8 cellular contexts compared by ENCODE assay signal in genomic region chr6:68343901-68344300, GRCh38.
DNase-seq lines count a peak whose midpoint lies in the region; ATAC-seq, FAIRE-seq and TF ChIP-seq lines count a peak whose summit lies in the region.

No MANE protein-coding gene starts in this region.

- no peaks in the 10 kb centered on the region for H3K27me3 Mint-ChIP-seq in astrocyte (ENCODE audit: low read depth, unreplicated experiment)

- no peak overlapping the region for H4K8ac ChIP-seq in mesenchymal stem cell (ENCODE audit: low read length)

- no peaks in the 10 kb centered on the region for H3K36me3 Mint-ChIP-seq in astrocyte (ENCODE audit: low read depth, unreplicated experiment)

- DNase-seq in AML-193 (lab: John Stamatoyannopoulos, UW) (peak; percentile 44 to 48), NCI-H2171 treated with DMSO at 0.1 percent for 48 hours (lab: John Stamatoyannopoulos, UW) (peak; percentile 69), astrocyte (ENCODE audit: low read depth) (peak; percentile 16), mesenchymal stem cell (peak; percentile 45), left ventricle myocardium superior (no peak)
- no peak for DNase-seq in activated effector memory CD4-positive, alpha-beta T cell treated with anti-CD3 and anti-CD28 coated beads, Interleukin-2, amount 50 U/mL, for 16 hours

- H4K20me1 ChIP-seq in astrocyte (ENCODE audit: insufficient read depth, low read length) = no peaks in the 10 kb centered on the region

- no peak overlapping the region for H3K14ac ChIP-seq in mesenchymal stem cell (ENCODE audit: low read length in 2 of 2)

- no peak overlapping the region for H3K18ac ChIP-seq in mesenchymal stem cell (ENCODE audit: low read depth in 1 of 2, low read length in 2 of 2)

- no peak overlapping the region for H3K27ac Mint-ChIP-seq in astrocyte (ENCODE audit: unreplicated experiment)

- TF ChIP-seq CTCF in astrocyte (IDR thresholded peaks at IDR 0.05; ENCODE audit: insufficient read depth, low read depth, low read length) = peak; percentile 66

- H3K4ac ChIP-seq in mesenchymal stem cell (ENCODE audit: low read depth in 1 of 2, low read length in 2 of 2) = no peak overlapping the region

- H3K23ac ChIP-seq in mesenchymal stem cell (ENCODE audit: low read length in 2 of 2) = no peak overlapping the region

- no peaks in the 10 kb centered on the region for H3K9me3 Mint-ChIP-seq in astrocyte (ENCODE audit: unreplicated experiment)

- H2AFZ ChIP-seq in astrocyte (ENCODE audit: low read depth, low read length) = no peak overlapping the region
- H2AFZ ChIP-seq in mesenchymal stem cell (ENCODE audit: low read depth, low read length) = no peak overlapping the region

- H3K36me3 ChIP-seq in astrocyte (ENCODE audit: insufficient read depth, low read length) (no peaks in the 10 kb centered on the region), mesenchymal stem cell (ENCODE audit: control insufficient read depth in 1 of 2, insufficient read depth in 2 of 2, low read depth in 1 of 2, low read length in 2 of 2) (no peaks in the 10 kb centered on the region)

- no peak for FAIRE-seq in astrocyte (lab: Jason Lieb, UNC)

- no peak overlapping the region for H2BK5ac ChIP-seq in mesenchymal stem cell (ENCODE audit: low read depth, low read length, poor library complexity, severe bottlenecking)

- no peak overlapping the region for H4K91ac ChIP-seq in mesenchymal stem cell (ENCODE audit: low read length)

- H2BK15ac ChIP-seq in mesenchymal stem cell (ENCODE audit: low read depth, poor library complexity, severe bottlenecking) = no peak overlapping the region

- no peaks in the 10 kb centered on the region for H3K79me2 ChIP-seq in astrocyte (ENCODE audit: insufficient read depth, low read length)

- ATAC-seq in GM18868 (IDR thresholded peaks at IDR 0.05; ENCODE audit: unreplicated experiment) (peak; percentile 98), HG03442 (IDR thresholded peaks at IDR 0.05; ENCODE audit: unreplicated experiment) (peak; percentile 88), left ventricle myocardium superior (no peak)

- H3K9ac ChIP-seq in astrocyte (ENCODE audit: low read length) = no peak overlapping the region
- H3K9ac ChIP-seq in mesenchymal stem cell (ENCODE audit: low read length) = no peak overlapping the region

- intact Hi-C loops in left ventricle myocardium superior (cut with micrococcal nuclease) = no loop called here

- H2BK12ac ChIP-seq in mesenchymal stem cell (ENCODE audit: low read length in 2 of 2) = no peak overlapping the region

- H3K4me1 Mint-ChIP-seq in astrocyte (ENCODE audit: low read depth, unreplicated experiment) = no peaks in the 10 kb centered on the region

- H3K4me1 ChIP-seq in astrocyte (ENCODE audit: insufficient read depth, low read length) = no peaks in the 10 kb centered on the region
- H3K4me1 ChIP-seq in mesenchymal stem cell (ENCODE audit: control insufficient read depth, insufficient read depth, low read depth, low read length) = no peaks in the 10 kb centered on the region

- H3K4me3 ChIP-seq in astrocyte (ENCODE audit: insufficient read depth, low read depth, low read length) (no peak overlapping the region), mesenchymal stem cell (ENCODE audit: insufficient read depth in 1 of 2, low read depth in 1 of 2, low read length in 2 of 2) (no peak overlapping the region)

- no peak overlapping the region for H3K27ac ChIP-seq in astrocyte (ENCODE audit: low read depth, low read length)
- H3K27ac ChIP-seq in mesenchymal stem cell (ENCODE audit: low read length, poor library complexity, severe bottlenecking) = no peak overlapping the region

- no peak overlapping the region for H2BK120ac ChIP-seq in mesenchymal stem cell (ENCODE audit: low read depth, low read length)

- no CpG with 5 or more reads among the region's 1 CpG for WGBS in mesenchymal stem cell

- no peak overlapping the region for H3K4me3 Mint-ChIP-seq in astrocyte (ENCODE audit: unreplicated experiment)

- no peak overlapping the region for H3K4me2 ChIP-seq in astrocyte (ENCODE audit: low read length)
- H3K4me2 ChIP-seq in mesenchymal stem cell (ENCODE audit: low read length, poor library complexity, severe bottlenecking) = no peak overlapping the region

- no peaks in the 10 kb centered on the region for H3K79me1 ChIP-seq in mesenchymal stem cell (replicated peaks; ENCODE audit: low read length, poor library complexity, severe bottlenecking)

- H2AK5ac ChIP-seq in mesenchymal stem cell (ENCODE audit: low read length, severe bottlenecking) = no peak overlapping the region

- H3K9me3 ChIP-seq in astrocyte (ENCODE audit: insufficient read depth, low read depth, low read length) (no peaks in the 10 kb centered on the region), mesenchymal stem cell (ENCODE audit: control insufficient read depth, low read length) (no peaks in the 10 kb centered on the region)

- H3K27me3 ChIP-seq in astrocyte (ENCODE audit: insufficient read depth, low read length) (no peaks in the 10 kb centered on the region), mesenchymal stem cell (ENCODE audit: control insufficient read depth in 1 of 2, insufficient read depth in 1 of 2, low read length in 2 of 2) (no peaks in the 10 kb centered on the region)

Comparison
In these comparisons a context has a peak if more than half of its experiments do, and no peak if none do; other contexts are left out.
1. DNase-seq: peak in AML-193 (2 of 2), NCI-H2171 treated with DMSO at 0.1 percent for 48 hours (single experiment), astrocyte (single experiment) and mesenchymal stem cell (single experiment); none in activated effector memory CD4-positive, alpha-beta T cell treated with anti-CD3 and anti-CD28 coated beads, Interleukin-2, amount 50 U/mL, for 16 hours (single experiment) and left ventricle myocardium superior (single experiment).